19 cellular contexts compared by ENCODE assay signal in the genomic region with DNA sequence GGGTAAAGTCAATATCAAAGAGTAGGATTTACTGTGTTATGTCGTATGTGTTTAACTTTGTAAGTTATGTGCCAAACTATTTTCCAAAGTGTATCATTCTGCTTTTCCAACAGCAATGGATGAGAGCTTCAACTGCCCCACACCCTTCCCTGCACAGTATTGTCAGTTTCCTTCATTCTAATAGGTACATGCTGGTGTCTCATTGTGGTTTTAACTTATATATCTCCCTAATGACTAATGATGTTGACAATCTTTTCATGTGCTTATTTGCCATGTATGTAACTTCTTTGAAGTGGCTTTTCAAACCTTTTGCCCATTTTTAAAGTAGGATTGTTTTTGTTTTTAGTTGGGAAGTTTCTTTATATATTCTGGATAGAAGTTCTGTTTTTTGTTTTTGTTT. TPM values are rescaled to one million over a fixed set of nuclear protein-coding genes. Genes with fewer than 3 reads are reported as not detected.
DNase-seq lines count a peak whose midpoint lies in the region; ATAC-seq and TF ChIP-seq lines count a peak whose summit lies in the region.
"Had no signal": no experiment of that assay in that cellular context is flagged by ENCODE, and none has a peak within 500 bp of the region (broad histone marks: within the 10 kb centered on the region; RNA-seq: fewer than 3 reads in every experiment).

No MANE protein-coding gene starts in this region.

- no peaks in the 10 kb centered on the region for H3K9me3 ChIP-seq in mammary epithelial cell (replicated peaks; ENCODE audit: insufficient read depth, low read length)
- H3K9me3 ChIP-seq in PC-3 (ENCODE audit: low read length), result 0 out of 2 replicates have a peak, but pooled peaks cover 6% of the 10 kb centered on the region

- peak; percentile 59 for ATAC-seq in PC-3

- BruUV-seq in mammary epithelial cell (replicated peaks; lab: Mats Ljungman, UMichigan), result no TSS peak
- no TSS peak for BruUV-seq in MCF 10A (replicated peaks; lab: Mats Ljungman, UMichigan)
- BruUV-seq in PC-3 (replicated peaks; lab: Mats Ljungman, UMichigan), result no TSS peak

- H3K9me3 Mint-ChIP-seq in MCF 10A (ENCODE audit: unreplicated experiment), result peaks cover 9% of the 10 kb centered on the region

- H3K27ac ChIP-seq in mammary epithelial cell (ENCODE audit: insufficient read depth, low read depth, low read length), result no peak overlapping the region
- H3K27ac ChIP-seq in PC-3 (ENCODE audit: low read length), result no peak overlapping the region
- H3K27ac ChIP-seq: SK-N-MC had no signal

- 0% methylated on average over 1 of the region's 1 CpG for WGBS in mammary epithelial cell (ENCODE audit: low coverage, missing lambda C conversion rate)

- no peaks in the 10 kb centered on the region for H3F3A ChIP-seq in PC-3 (ENCODE audit: low read length, unreplicated experiment)

- no peaks in the 10 kb centered on the region for H3K36me3 ChIP-seq in mammary epithelial cell (ENCODE audit: insufficient read depth, low read length)
- H3K36me3 ChIP-seq in PC-3 (ENCODE audit: low read depth, low read length), result peaks cover 8% of the 10 kb centered on the region
- H3K36me3 ChIP-seq: HAP-1 had no signal

- H3K4me1 Mint-ChIP-seq in MCF 10A (ENCODE audit: insufficient read depth, unreplicated experiment), result peaks cover 11% of the 10 kb centered on the region

- H3K4me3 ChIP-seq in mammary epithelial cell (replicated peaks in 1 of 3; ENCODE audit: insufficient read depth in 1 of 3, low read depth in 2 of 3, low read length in 3 of 3) (no peak overlapping the region), PC-3 (ENCODE audit: low read length) (no peak overlapping the region), epithelial cell of esophagus (ENCODE audit: low read length) (no peak overlapping the region)
- H3K4me3 ChIP-seq: HAP-1, SK-N-MC had no signal

- H4K20me1 ChIP-seq in mammary epithelial cell (ENCODE audit: insufficient read depth, low read length) (no peaks in the 10 kb centered on the region), PC-3 (ENCODE audit: low read length) (no peaks in the 10 kb centered on the region)

- no peak overlapping the region for H3K4me3 Mint-ChIP-seq in MCF 10A (ENCODE audit: unreplicated experiment)

- H3K27ac Mint-ChIP-seq in MCF 10A (ENCODE audit: low read depth, unreplicated experiment), result no peak overlapping the region

- H3K27me3 Mint-ChIP-seq in MCF 10A (ENCODE audit: insufficient read depth, unreplicated experiment), result no peaks in the 10 kb centered on the region

- CTCF ChIA-PET in mammary epithelial cell (lab: Charles Lee; ENCODE audit: low non-redundant PET) (no interaction called here), MCF 10A (lab: Yijun Ruan, JAX) (no interaction called here), PC-3 (lab: Charles Lee) (no interaction called here)

- in situ Hi-C loops in mammary epithelial cell (cut with MboI; ENCODE audit: low sequenced_read_pairs in 2 of 2), result no loop called here

- POLR2A ChIA-PET in MCF 10A (lab: Yijun Ruan, JAX), result interaction anchor here (0.7 to 1.2 kb wide), 3 partner anchors 13 to 44 kb away, joined by 3 read pairs; a partner anchor contains a TSS
- POLR2A ChIA-PET in PC-3 (lab: Charles Lee; ENCODE audit: unreplicated experiment), result interaction anchor here (0.6 kb wide), 1 partner anchor 44 kb away, joined by 4 read pairs; a partner anchor contains a TSS

- DNase-seq in mammary epithelial cell, result peak; percentile 17
- no peak for DNase-seq in MCF 10A (ENCODE audit: unreplicated experiment)
- DNase-seq in PC-3, result peak; percentile 48
- DNase-seq in epithelial cell of esophagus (ENCODE audit: low read depth), result peak; percentile 25
- DNase-seq in NCI-H1436 (lab: John Stamatoyannopoulos, UW), result no peak
- no peak for DNase-seq in NCI-H1694 treated with DMSO at 0.1 percent for 48 hours (lab: John Stamatoyannopoulos, UW)
- no peak for DNase-seq in NCI-H1092 treated with DMSO at 0.1 percent for 48 hours (lab: John Stamatoyannopoulos, UW)
- DNase-seq: DMS 273 treated with DMSO at 0.1 percent for 48 hours, DND-41, Kasumi-1, NCI-H1105, NCI-H1694, NCI-H2107, NCI-H510A treated with DMSO at 0.1 percent for 48 hours, NCI-H774, OCI-M1, SHP77 had no signal

- H2AFZ ChIP-seq in mammary epithelial cell (ENCODE audit: low read depth, low read length) (no peak overlapping the region), PC-3 (ENCODE audit: low read length) (no peak overlapping the region)

- intact Hi-C loops in mammary epithelial cell (cut with micrococcal nuclease), result no loop called here
- intact Hi-C loops in MCF 10A (cut with micrococcal nuclease), result no loop called here
- intact Hi-C loops in PC-3 (cut with micrococcal nuclease), result no loop called here

- dilution Hi-C loops in mammary epithelial cell (cut with HindIII; ENCODE audit: low sequenced_read_pairs), result no loop called here

- H3K36me3 Mint-ChIP-seq in MCF 10A (ENCODE audit: insufficient read depth, unreplicated experiment), result no peaks in the 10 kb centered on the region

- H3K27me3 ChIP-seq in mammary epithelial cell (ENCODE audit: insufficient read depth, low read length), result no peaks in the 10 kb centered on the region
- H3K27me3 ChIP-seq in PC-3 (ENCODE audit: low read length), result no peaks in the 10 kb centered on the region

- no peak overlapping the region for H3K9ac ChIP-seq in mammary epithelial cell (ENCODE audit: insufficient read depth, low read length)
- no peak overlapping the region for H3K9ac ChIP-seq in PC-3 (ENCODE audit: low read length)

- H3K4me2 ChIP-seq in mammary epithelial cell (ENCODE audit: insufficient read depth, low read depth, low read length) (no peak overlapping the region), PC-3 (ENCODE audit: low read length) (peak overlapping the region; percentile 11; the same call in 1 of the 2 replicates)

- peaks cover 12% of the 10 kb centered on the region for H3K4me1 ChIP-seq in mammary epithelial cell (ENCODE audit: insufficient read depth, low read length)
- H3K4me1 ChIP-seq in PC-3 (ENCODE audit: insufficient read depth, low read length), result peaks cover 29% of the 10 kb centered on the region
- H3K4me1 ChIP-seq: HAP-1 had no signal

- H3K9me2 ChIP-seq in PC-3 (replicated peaks; ENCODE audit: low read length), result no peaks in the 10 kb centered on the region

- H3K79me2 ChIP-seq in mammary epithelial cell (ENCODE audit: insufficient read depth, low read length) (peaks cover 77% of the 10 kb centered on the region), PC-3 (ENCODE audit: low read length) (peaks cover 51% of the 10 kb centered on the region)

- no peak for TF ChIP-seq CTCF in mammary epithelial cell (conservative IDR thresholded peaks at IDR 0.05 in 1 of 2, IDR thresholded peaks at IDR 0.05 in 1 of 2; ENCODE audit: extremely low read depth in 1 of 2, insufficient read depth in 1 of 2, low read depth in 1 of 2, low read length in 2 of 2)
- no peak for TF ChIP-seq CTCF in MCF 10A (IDR thresholded peaks at IDR 0.05; ENCODE audit: unreplicated experiment)
- no peak for TF ChIP-seq CTCF in PC-3 (conservative IDR thresholded peaks at IDR 0.05; ENCODE audit: low read depth, low read length)
- no peak for TF ChIP-seq CTCF in epithelial cell of esophagus (IDR thresholded peaks at IDR 0.05; ENCODE audit: insufficient read depth, low read depth, low read length, missing control alignments)

RNA-seq across cellular contexts. Expression of a gene that starts 3.8 kb away (rescaled TPM):
- 10 to 100 TPM; 25.3 to 27.3 TPM for total RNA-seq in mammary epithelial cell
- polyA plus RNA-seq in mammary epithelial cell, result 29.2 TPM
- polyA minus RNA-seq in mammary epithelial cell, result 22.7 TPM
- 38.6 and 38.8 TPM in 2 replicates for total RNA-seq in MCF 10A (2022)
- 18.1 and 21.5 TPM in 2 replicates for total RNA-seq in PC-3 (2014; rRNA removed)

RNA-seq across cellular contexts. Expression of a gene that starts 13.4 kb away (rescaled TPM):
- total RNA-seq in mammary epithelial cell (100 to 1,000 TPM; 191 to 198 TPM), MCF 10A (2022) (314 and 390 TPM in 2 replicates), PC-3 (2014; rRNA removed) (60.9 and 91.9 TPM in 2 replicates)
- 94.5 TPM for polyA plus RNA-seq in mammary epithelial cell
- 170 TPM for polyA minus RNA-seq in mammary epithelial cell

RNA-seq across cellular contexts. Expression of a gene that starts 44.0 kb away (rescaled TPM):
- total RNA-seq in mammary epithelial cell (10 to 100 TPM; 37.0 to 42.0 TPM), MCF 10A (2022) (34.7 and 36.5 TPM in 2 replicates), PC-3 (2014; rRNA removed) (33.4 and 40.5 TPM in 2 replicates)
- polyA plus RNA-seq in mammary epithelial cell, result 38.5 TPM
- polyA minus RNA-seq in mammary epithelial cell, result 48.5 TPM

RNA-seq across cellular contexts. Expression of a gene that starts 51.0 kb away (rescaled TPM):
- 10 to 100 TPM; 33.7 to 38.2 TPM for total RNA-seq in mammary epithelial cell
- 7.0 TPM for polyA plus RNA-seq in mammary epithelial cell
- 18.7 TPM for polyA minus RNA-seq in mammary epithelial cell
- 49.8 and 83.9 TPM in 2 replicates for total RNA-seq in MCF 10A (2022)
- total RNA-seq in PC-3 (2014; rRNA removed), result 21.4 and 29.9 TPM in 2 replicates

Comparison
In these comparisons a context has a peak if more than half of its experiments do, and no peak if none do; other contexts are left out.
1. DNase-seq: peak in mammary epithelial cell (single experiment), PC-3 (single experiment) and epithelial cell of esophagus (single experiment); none in MCF 10A (single experiment), NCI-H1436 (single experiment), NCI-H1694 treated with DMSO at 0.1 percent for 48 hours (single experiment) and NCI-H1092 treated with DMSO at 0.1 percent for 48 hours (single experiment).